In genomic region chr13:77026783-77027621, GRCh38 we compare ENCODE assay signal across 8 cellular contexts. TPM values are rescaled to one million over a fixed set of nuclear protein-coding genes. Genes with fewer than 3 reads are reported as not detected.
DNase-seq lines count a peak whose midpoint lies in the region; ATAC-seq and TF ChIP-seq lines count a peak whose summit lies in the region.

TSS of gene FBXL3 (minus strand) at chr13:77027159. CDS start at chr13:77021860, 5,299 bp downstream.

- TF ChIP-seq RAD21 in liver (IDR thresholded peaks at IDR 0.05) = no peak

- TF ChIP-seq CTCF in C4-2B (conservative IDR thresholded peaks at IDR 0.05) (no peak), liver (IDR thresholded peaks at IDR 0.05; ENCODE audit: low read depth, low read length, missing input control) (no peak)

- H3K27me3 ChIP-seq in liver (ENCODE audit: control insufficient read depth in 4 of 4, insufficient read depth in 4 of 4, low read length in 3 of 4) = no peaks in the 10 kb centered on the region

- DNase-seq in NCI-H748 treated with DMSO at 0.1 percent for 48 hours (lab: John Stamatoyannopoulos, UW) = peak; percentile 61
- peak; percentile 78 to 81 for DNase-seq in activated CD4-positive, alpha-beta T cell treated with anti-CD3 and anti-CD28 coated beads, Interleukin-2, amount 50 U/mL, for 48 hours
- peak; percentile 86 for DNase-seq in dermis blood vessel endothelial cell
- peak; percentile 80 for DNase-seq in stimulated activated CD4-positive, alpha-beta T cell treated with anti-CD3 and anti-CD28 coated beads, Interleukin-4, amount 100 ng/mL, for 1 hour

- H3K36me3 ChIP-seq in liver (ENCODE audit: control insufficient read depth in 4 of 4, insufficient read depth in 3 of 4, low read depth in 1 of 4, low read length in 3 of 4) = peaks cover 0 to 2% (median 0%) of the 10 kb centered on the region in 4 donors

- H3K4me1 ChIP-seq in liver (ENCODE audit: control insufficient read depth in 4 of 4, insufficient read depth in 4 of 4, low read length in 3 of 4) = peaks cover 3 to 32% (median 17%) of the 10 kb centered on the region in 4 donors

- under 1% methylated on average over 83 of the region's 83 CpGs for WGBS in liver

- H3K9ac ChIP-seq in liver (ENCODE audit: low read depth in 1 of 2, low read length in 2 of 2) = peak within 1 kb of the TSS; percentile 59 to 87

- H3K27ac ChIP-seq in C4-2B (peak within 1 kb of the TSS; percentile 92), liver (ENCODE audit: low read depth in 1 of 2, low read length in 2 of 2) (peak within 1 kb of the TSS; percentile 97 to 98)

- no peaks in the 10 kb centered on the region for H3K9me3 ChIP-seq in liver (ENCODE audit: control insufficient read depth in 4 of 4, low read length in 3 of 4)

- ATAC-seq in GM19351 (IDR thresholded peaks at IDR 0.05; ENCODE audit: unreplicated experiment) (peak; percentile 47), HG03520 (IDR thresholded peaks at IDR 0.05; ENCODE audit: unreplicated experiment) (peak; percentile 51)

- H3K4me3 ChIP-seq in liver (ENCODE audit: low read depth in 1 of 3, low read length in 3 of 3) = peak within 1 kb of the TSS; percentile 82 to 95 (median 90)

TF ChIP-seq in liver, 16 proteins besides CTCF, POLR2A, EP300 and RAD21:
- TF ChIP-seq YY1 (IDR thresholded peaks at IDR 0.05) = peak; percentile 94
- peak; percentile 34 for TF ChIP-seq SP1 (IDR thresholded peaks at IDR 0.05)
- no peak for TF ChIP-seq NR2F2 (IDR thresholded peaks at IDR 0.05)

RNA-seq across cellular contexts. Expression of gene FBXL3, which starts in this region (rescaled TPM):
- total RNA-seq in dermis blood vessel endothelial cell = 76.4 and 77.1 TPM in 2 replicates
- total RNA-seq in liver = 10 to 100 TPM; 42.5 to 60.4 TPM
- polyA plus RNA-seq in liver = 10 to 100 TPM; 10.2 to 13.6 TPM

Comparison
In these comparisons a context has a peak if more than half of its experiments do, and no peak if none do; other contexts are left out.
1. Peak in every context shown above with its lines: DNase-seq, ATAC-seq, H3K4me3 ChIP-seq and H3K27ac ChIP-seq.